ENCODE assay signal across 13 cellular contexts in the genomic region with DNA sequence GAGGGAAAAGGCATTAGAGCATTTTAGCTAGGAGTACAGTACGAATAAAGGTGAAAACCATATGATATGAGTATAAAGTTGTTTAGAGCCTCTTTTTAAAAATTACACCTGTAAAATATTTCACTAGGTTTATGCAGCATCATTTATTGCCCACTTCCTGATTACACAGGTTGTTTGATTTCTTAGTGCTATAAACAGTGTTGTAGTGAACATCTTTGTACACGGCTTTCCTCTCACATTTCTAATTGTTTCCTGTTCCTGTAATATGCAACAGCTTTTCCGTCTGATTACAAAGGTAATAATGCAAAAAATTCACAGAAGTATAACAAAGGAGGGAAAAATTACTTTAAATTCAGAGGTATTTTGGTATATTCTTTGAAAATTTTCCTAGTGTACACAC. TPM values are rescaled to one million over a fixed set of nuclear protein-coding genes. Genes with fewer than 3 reads are reported as not detected.
DNase-seq lines count a peak whose midpoint lies in the region; ATAC-seq and TF ChIP-seq lines count a peak whose summit lies in the region.
"Had no signal": no experiment of that assay in that cellular context is flagged by ENCODE, and none has a peak within 500 bp of the region (broad histone marks: within the 10 kb centered on the region; RNA-seq: fewer than 3 reads in every experiment).

No MANE protein-coding gene starts in this region.

- peaks cover 65% of the 10 kb centered on the region for H3K4me1 Mint-ChIP-seq in activated T-cell treated with anti-CD3 and anti-CD28 coated beads, Interleukin-2, amount 50 U/mL, for 72 hours (ENCODE audit: low read depth)
- peaks cover 71% of the 10 kb centered on the region for H3K4me1 Mint-ChIP-seq in activated CD4-positive, alpha-beta memory T cell treated with anti-CD3 and anti-CD28 coated beads for 36 hours (ENCODE audit: low read depth)

- H3K9me3 Mint-ChIP-seq in activated T-cell treated with anti-CD3 and anti-CD28 coated beads, Interleukin-2, amount 50 U/mL, for 72 hours: no peaks in the 10 kb centered on the region
- no peaks in the 10 kb centered on the region for H3K9me3 Mint-ChIP-seq in activated CD4-positive, alpha-beta memory T cell treated with anti-CD3 and anti-CD28 coated beads for 36 hours
- H3K9me3 Mint-ChIP-seq: naive B cell had no signal

- no peaks in the 10 kb centered on the region for H3K9me3 ChIP-seq in tibial nerve

- no peak for TF ChIP-seq EP300 in tibial nerve (IDR thresholded peaks at IDR 0.05)

- H3K4me3 Mint-ChIP-seq in activated T-cell treated with anti-CD3 and anti-CD28 coated beads, Interleukin-2, amount 50 U/mL, for 72 hours: peak overlapping the region; percentile 33 to 66
- peak overlapping the region; percentile 19 for H3K4me3 Mint-ChIP-seq in activated CD4-positive, alpha-beta memory T cell treated with anti-CD3 and anti-CD28 coated beads for 36 hours
- H3K4me3 Mint-ChIP-seq: naive B cell had no signal

- H3K4me1 ChIP-seq in tibial nerve: peaks cover 0 to 75% (median 40%) of the 10 kb centered on the region in 4 donors

- WGBS in tibial nerve, 2 donors: 77 to 85% methylated on average over 3 of the region's 3 CpGs

- H3K27me3 ChIP-seq in tibial nerve: no peaks in the 10 kb centered on the region

- peaks cover 0 to 37% (median 0%) of the 10 kb centered on the region in 3 donors for H3K36me3 ChIP-seq in tibial nerve

- TF ChIP-seq POLR2A in tibial nerve (IDR thresholded peaks at IDR 0.05): no peak

- POLR2A ChIA-PET in activated CD4-positive, alpha-beta memory T cell treated with anti-CD3 and anti-CD28 coated beads for 36 hours (lab: Charles Lee): interaction anchor here (1.0 kb wide), 1 partner anchor 12 kb away, joined by 3 read pairs; no protein-coding TSS in a partner anchor

- CTCF ChIA-PET in activated CD4-positive, alpha-beta memory T cell treated with anti-CD3 and anti-CD28 coated beads for 36 hours (lab: Charles Lee): interaction anchor here (1.9 kb wide), 1 partner anchor 37 kb away, joined by 7 read pairs; no protein-coding TSS in a partner anchor

- no peak for DNase-seq in activated T-cell treated with anti-CD3 and anti-CD28 coated beads, Interleukin-2, amount 50 U/mL, for 72 hours
- DNase-seq in activated T-cell treated with anti-CD3 and anti-CD28 coated beads, Interleukin-2, amount 50 U/mL, for 48 hours: no peak
- no peak for DNase-seq in activated CD4-positive, alpha-beta memory T cell treated with anti-CD3 and anti-CD28 coated beads for 36 hours
- DNase-seq in left colon (no peak), tibial nerve (ENCODE audit: low spot score in 2 of 2) (no peak), sciatic nerve (ENCODE audit: low spot score) (no peak), substantia nigra (lab: John Stamatoyannopoulos, UW) (no peak)
- no peak for DNase-seq in stimulated activated CD4-positive, alpha-beta T cell treated with anti-CD3 and anti-CD28 coated beads, Interleukin-4, amount 100 ng/mL, for 24 hours
- DNase-seq: activated naive CD4-positive, alpha-beta T cell treated with anti-CD3 and anti-CD28 coated beads, Interleukin-2, amount 50 U/mL, for 16 hours; DMS153; naive B cell; NCI-H1694 had no signal

- H3K27ac Mint-ChIP-seq in activated T-cell treated with anti-CD3 and anti-CD28 coated beads, Interleukin-2, amount 50 U/mL, for 72 hours: peak overlapping the region; percentile 75
- H3K27ac Mint-ChIP-seq in activated CD4-positive, alpha-beta memory T cell treated with anti-CD3 and anti-CD28 coated beads for 36 hours: peak overlapping the region; percentile 40

- intact Hi-C loops in activated CD4-positive, alpha-beta memory T cell treated with anti-CD3 and anti-CD28 coated beads for 36 hours (cut with micrococcal nuclease): loop anchor here (10.0 kb wide), 1 partner anchor 432 kb away; a partner anchor contains a TSS
- intact Hi-C loops in left colon (cut with DNase I, micrococcal nuclease) (no loop called here), sciatic nerve (cut with DNase I) (no loop called here)

- H3K4me3 ChIP-seq in tibial nerve: no peak overlapping the region
- H3K4me3 ChIP-seq: SK-N-MC had no signal

- H3K27ac ChIP-seq in tibial nerve: peak overlapping the region in 3 of 4 donors; percentile 14 to 46 (median 42)
- H3K27ac ChIP-seq in substantia nigra (ENCODE audit: low read depth, low read length, poor library complexity, severe bottlenecking): no peak overlapping the region
- H3K27ac ChIP-seq: SK-N-MC had no signal

- TF ChIP-seq CTCF in tibial nerve (IDR thresholded peaks at IDR 0.05): no peak

- no peaks in the 10 kb centered on the region for H3K27me3 Mint-ChIP-seq in activated T-cell treated with anti-CD3 and anti-CD28 coated beads, Interleukin-2, amount 50 U/mL, for 72 hours (ENCODE audit: low read depth)
- H3K27me3 Mint-ChIP-seq in activated CD4-positive, alpha-beta memory T cell treated with anti-CD3 and anti-CD28 coated beads for 36 hours: no peaks in the 10 kb centered on the region
- H3K27me3 Mint-ChIP-seq: naive B cell had no signal

- ATAC-seq in activated T-cell treated with anti-CD3 and anti-CD28 coated beads, Interleukin-2, amount 50 U/mL, for 72 hours (replicated peaks in 1 of 2): no peak
- peak; percentile 76 for ATAC-seq in left colon
- no peak for ATAC-seq in sciatic nerve

- H3K36me3 Mint-ChIP-seq in activated T-cell treated with anti-CD3 and anti-CD28 coated beads, Interleukin-2, amount 50 U/mL, for 72 hours (ENCODE audit: insufficient read depth in 2 of 2): peaks cover 6 to 10% of the 10 kb centered on the region in 2 donors
- peaks cover 22% of the 10 kb centered on the region for H3K36me3 Mint-ChIP-seq in activated CD4-positive, alpha-beta memory T cell treated with anti-CD3 and anti-CD28 coated beads for 36 hours

RNA-seq across cellular contexts. Expression of a gene that starts 13.0 kb away (rescaled TPM):
- total RNA-seq in activated T-cell treated with anti-CD3 and anti-CD28 coated beads, Interleukin-2, amount 50 U/mL, for 72 hours: 10 to 100 TPM; 63.7 to 90.6 TPM
- 10 to 100 TPM; 49.8 to 51.9 TPM for total RNA-seq in activated CD4-positive, alpha-beta memory T cell treated with anti-CD3 and anti-CD28 coated beads for 36 hours
- total RNA-seq in left colon: 100 to 1,000 TPM in 1 of 2 donors, 10 to 100 TPM in 1; 94.6 to 115 TPM
- 100 to 1,000 TPM; 164 to 310 (median 232) TPM for total RNA-seq in tibial nerve
- 301 TPM for total RNA-seq in sciatic nerve
